1 cellular context compared by ENCODE assay signal in the genomic region with DNA sequence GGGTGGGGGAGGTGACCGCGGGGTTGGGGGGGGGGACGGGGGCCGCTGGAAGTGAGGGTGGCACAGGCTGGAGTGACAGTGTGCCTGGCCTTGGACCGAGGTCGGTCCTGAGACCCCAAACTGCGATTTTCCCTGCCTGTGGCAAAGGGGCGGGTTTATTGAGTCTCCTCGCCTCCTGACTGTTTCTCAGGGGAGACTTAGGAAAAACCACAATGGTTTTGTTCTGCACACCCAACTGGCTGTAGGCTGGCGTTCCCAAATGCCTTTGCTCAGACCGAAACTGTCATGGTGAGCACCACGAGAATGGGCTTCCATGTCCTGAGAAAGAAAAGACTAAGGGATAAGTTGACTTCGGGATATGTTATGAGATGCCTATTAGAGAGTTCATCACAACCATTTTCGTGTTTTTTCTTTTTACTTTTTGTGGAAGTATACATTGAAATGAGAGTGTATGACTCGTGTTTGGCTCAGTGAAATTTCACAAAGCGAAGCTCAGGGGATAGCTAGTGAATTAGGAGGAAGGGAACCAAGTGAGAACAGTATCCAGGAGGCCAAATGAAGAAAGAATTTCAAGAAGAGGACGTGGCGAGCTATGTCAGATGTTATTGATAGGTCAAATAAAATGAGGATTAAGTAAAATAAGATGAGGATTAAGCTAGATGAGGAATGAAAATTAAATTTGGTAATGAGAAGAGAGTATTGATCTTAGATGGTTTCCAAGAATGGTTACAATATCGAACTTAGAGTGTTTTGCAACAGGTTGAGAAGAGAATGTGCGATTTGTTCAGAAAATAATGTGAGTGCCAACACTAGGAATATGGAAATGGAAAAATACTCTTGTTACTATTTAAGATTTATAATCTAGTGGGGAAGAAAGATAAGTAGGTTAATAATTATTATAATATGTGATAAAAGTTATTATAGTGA.
TF ChIP-seq lines count a peak whose summit lies in the region.

No MANE protein-coding gene starts in this region.

TF ChIP-seq in K562, 482 proteins besides CTCF, POLR2A, EP300 and RAD21 (continued from another document):
- TF ChIP-seq, protein P1, sequence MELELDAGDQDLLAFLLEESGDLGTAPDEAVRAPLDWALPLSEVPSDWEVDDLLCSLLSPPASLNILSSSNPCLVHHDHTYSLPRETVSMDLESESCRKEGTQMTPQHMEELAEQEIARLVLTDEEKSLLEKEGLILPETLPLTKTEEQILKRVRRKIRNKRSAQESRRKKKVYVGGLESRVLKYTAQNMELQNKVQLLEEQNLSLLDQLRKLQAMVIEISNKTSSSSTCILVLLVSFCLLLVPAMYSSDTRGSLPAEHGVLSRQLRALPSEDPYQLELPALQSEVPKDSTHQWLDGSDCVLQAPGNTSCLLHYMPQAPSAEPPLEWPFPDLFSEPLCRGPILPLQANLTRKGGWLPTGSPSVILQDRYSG (tag; conservative IDR thresholded peaks at IDR 0.05; ENCODE audit: low read depth), result no peak
- TF ChIP-seq, protein P2, sequence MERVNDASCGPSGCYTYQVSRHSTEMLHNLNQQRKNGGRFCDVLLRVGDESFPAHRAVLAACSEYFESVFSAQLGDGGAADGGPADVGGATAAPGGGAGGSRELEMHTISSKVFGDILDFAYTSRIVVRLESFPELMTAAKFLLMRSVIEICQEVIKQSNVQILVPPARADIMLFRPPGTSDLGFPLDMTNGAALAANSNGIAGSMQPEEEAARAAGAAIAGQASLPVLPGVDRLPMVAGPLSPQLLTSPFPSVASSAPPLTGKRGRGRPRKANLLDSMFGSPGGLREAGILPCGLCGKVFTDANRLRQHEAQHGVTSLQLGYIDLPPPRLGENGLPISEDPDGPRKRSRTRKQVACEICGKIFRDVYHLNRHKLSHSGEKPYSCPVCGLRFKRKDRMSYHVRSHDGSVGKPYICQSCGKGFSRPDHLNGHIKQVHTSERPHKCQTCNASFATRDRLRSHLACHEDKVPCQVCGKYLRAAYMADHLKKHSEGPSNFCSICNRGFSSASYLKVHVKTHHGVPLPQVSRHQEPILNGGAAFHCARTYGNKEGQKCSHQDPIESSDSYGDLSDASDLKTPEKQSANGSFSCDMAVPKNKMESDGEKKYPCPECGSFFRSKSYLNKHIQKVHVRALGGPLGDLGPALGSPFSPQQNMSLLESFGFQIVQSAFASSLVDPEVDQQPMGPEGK (CRISPR knock-in tag; IDR thresholded peaks at IDR 0.05; ENCODE audit: borderline replicate concordance), result no peak
- TF ChIP-seq HDAC3 (IDR thresholded peaks at IDR 0.05; ENCODE audit: borderline replicate concordance, partially characterized antibody) (peak; percentile 36), NFATC3 (IDR thresholded peaks at IDR 0.05) (0 out of 2 replicates have a peak, but pooled peaks have one; percentile 24), RHOXF2B (CRISPR knock-in tag; conservative IDR thresholded peaks at IDR 0.05) (0 out of 2 replicates have a peak, but pooled peaks have one; percentile 49), YY1 (IDR thresholded peaks at IDR 0.05; ENCODE audit: borderline replicate concordance in 1 of 3, control insufficient read depth in 1 of 3, extremely low read depth in 1 of 3, insufficient read depth in 3 of 3, insufficient read length in 1 of 3, insufficient replicate concordance in 2 of 3, low read depth in 1 of 3, low read length in 2 of 3) (peak in 1 of 3 experiments; percentile 19), SIN3A (IDR thresholded peaks at IDR 0.05; ENCODE audit: borderline replicate concordance in 2 of 2, control insufficient read depth in 1 of 2, low read depth in 2 of 2, low read length in 2 of 2) (0 out of 4 replicates have a peak, but pooled peaks of 1 of the 2 experiments have one; percentile 68), RBBP5 (IDR thresholded peaks at IDR 0.05; ENCODE audit: borderline replicate concordance, insufficient read depth, low read length, poor library complexity, severe bottlenecking) (peak; percentile 26), POLR2H (tag; IDR thresholded peaks at IDR 0.05; ENCODE audit: low read depth) (0 out of 2 replicates have a peak, but pooled peaks have one; percentile 16)
- TF ChIP-seq, protein P3, sequence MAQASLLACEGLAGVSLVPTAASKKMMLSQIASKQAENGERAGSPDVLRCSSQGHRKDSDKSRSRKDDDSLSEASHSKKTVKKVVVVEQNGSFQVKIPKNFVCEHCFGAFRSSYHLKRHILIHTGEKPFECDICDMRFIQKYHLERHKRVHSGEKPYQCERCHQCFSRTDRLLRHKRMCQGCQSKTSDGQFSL (CRISPR knock-in tag; IDR thresholded peaks at IDR 0.05), result peak; percentile 52; the same call in 1 of the 2 replicates
- TF ChIP-seq, protein P3 (tag; IDR thresholded peaks at IDR 0.05), result peak in 1 of 2 experiments; percentile 49; a peak in 1 of 4 replicates
